In genomic region chr1:6517435-6517851, GRCh38 we compare ENCODE assay signal across 28 cellular contexts. TPM values are rescaled to one million over a fixed set of nuclear protein-coding genes. Genes with fewer than 3 reads are reported as not detected.
DNase-seq lines count a peak whose midpoint lies in the region; ATAC-seq and TF ChIP-seq lines count a peak whose summit lies in the region.
"Had no signal": no experiment of that assay in that cellular context is flagged by ENCODE, and none has a peak within 500 bp of the region (broad histone marks: within the 10 kb centered on the region; RNA-seq: fewer than 3 reads in every experiment).

No MANE protein-coding gene starts in this region.

- TF ChIP-seq CTCF in HEK293 (tag by site-specific recombination; IDR thresholded peaks at IDR 0.05) (no peak), glutamatergic neuron (IDR thresholded peaks at IDR 0.05; ENCODE audit: partially characterized antibody, unreplicated experiment) (no peak), osteoblast (IDR thresholded peaks at IDR 0.05; ENCODE audit: extremely low read depth, low read depth, low read length) (no peak), thyroid gland (IDR thresholded peaks at IDR 0.05) (no peak), MCF 10A (IDR thresholded peaks at IDR 0.05; ENCODE audit: unreplicated experiment) (no peak)

- H3K27ac ChIP-seq in HEK293 (ENCODE audit: extremely low read depth, low read depth, low read length) (no peak overlapping the region), osteoblast (ENCODE audit: low read depth, low read length) (no peak overlapping the region), thyroid gland (no peak overlapping the region)
- H3K27ac ChIP-seq: HL-60, stomach had no signal

- no peaks in the 10 kb centered on the region for H3K9me3 ChIP-seq in HEK293 (ENCODE audit: control insufficient read depth, insufficient read depth, low read depth, low read length)
- no peaks in the 10 kb centered on the region for H3K9me3 ChIP-seq in osteoblast (ENCODE audit: low read depth, low read length)
- H3K9me3 ChIP-seq in thyroid gland: no peaks in the 10 kb centered on the region
- H3K9me3 ChIP-seq: stomach had no signal

- CTCF ChIA-PET in HEK293 (lab: Yijun Ruan, JAX): interaction anchor here (0.8 to 1.2 kb wide), 2 partner anchors 129 to 1722 kb away, joined by 3 to 4 read pairs; no protein-coding TSS in a partner anchor
- CTCF ChIA-PET in MCF 10A (lab: Yijun Ruan, JAX): interaction anchor here (0.8 kb wide), 1 partner anchor 674 kb away, joined by 3 read pairs; no protein-coding TSS in a partner anchor

- H3K4me3 ChIP-seq in HEK293 (ENCODE audit: low read depth, low read length) (no peak overlapping the region), osteoblast (ENCODE audit: insufficient read depth, low read length) (no peak overlapping the region), thyroid gland (replicated peaks in 1 of 3) (no peak overlapping the region)
- H3K4me3 ChIP-seq: stomach had no signal

- no peak for ATAC-seq in HG03354 (IDR thresholded peaks at IDR 0.05; ENCODE audit: poor library complexity, severe bottlenecking, unreplicated experiment)
- ATAC-seq: activated CD4-positive, CD25-positive, alpha-beta regulatory T cell treated with anti-CD3 and anti-CD28 coated beads, Interleukin-2, amount 50 U/mL, for 24 hours; activated T-cell treated with anti-CD3 and anti-CD28 coated beads, Interleukin-2, amount 50 U/mL, for 4 hours; CD8-positive, alpha-beta T cell; esophagus mucosa had no signal

- no peak overlapping the region for H2AFZ ChIP-seq in osteoblast (ENCODE audit: low read length)

- no peak overlapping the region for H3K4me2 ChIP-seq in osteoblast (ENCODE audit: insufficient read depth, low read length)

- H3K4me1 Mint-ChIP-seq in glutamatergic neuron (ENCODE audit: low read depth, unreplicated experiment) (peaks cover 20% of the 10 kb centered on the region), MCF 10A (ENCODE audit: insufficient read depth, unreplicated experiment) (peaks cover 24% of the 10 kb centered on the region)
- H3K4me1 Mint-ChIP-seq: central memory CD8-positive, alpha-beta T cell had no signal

- H3K4me3 Mint-ChIP-seq in glutamatergic neuron (ENCODE audit: unreplicated experiment) (no peak overlapping the region), MCF 10A (ENCODE audit: unreplicated experiment) (no peak overlapping the region)
- H3K4me3 Mint-ChIP-seq: activated T-cell treated with anti-CD3 and anti-CD28 coated beads, Interleukin-2, amount 50 U/mL, for 4 hours; CD8-positive, alpha-beta T cell; central memory CD8-positive, alpha-beta T cell had no signal

- H4K20me1 ChIP-seq in osteoblast (ENCODE audit: insufficient read depth, low read length): no peaks in the 10 kb centered on the region

- intact Hi-C loops in thyroid gland (cut with DNase I) (no loop called here), MCF 10A (cut with micrococcal nuclease) (no loop called here)

- H3K36me3 Mint-ChIP-seq in glutamatergic neuron (ENCODE audit: unreplicated experiment): no peaks in the 10 kb centered on the region
- H3K36me3 Mint-ChIP-seq in MCF 10A (ENCODE audit: insufficient read depth, unreplicated experiment): peaks cover 3% of the 10 kb centered on the region

- peaks cover 5% of the 10 kb centered on the region; the same call in 1 of the 2 replicates for H3K4me1 ChIP-seq in HEK293 (ENCODE audit: control insufficient read depth, insufficient read depth, low read length)
- H3K4me1 ChIP-seq in osteoblast (ENCODE audit: insufficient read depth, low read length): peaks cover 19% of the 10 kb centered on the region
- peaks cover 5 to 9% of the 10 kb centered on the region in 2 donors for H3K4me1 ChIP-seq in thyroid gland

- H3K27ac Mint-ChIP-seq in glutamatergic neuron (ENCODE audit: unreplicated experiment) (peak overlapping the region; percentile 38), MCF 10A (ENCODE audit: low read depth, unreplicated experiment) (no peak overlapping the region)
- H3K27ac Mint-ChIP-seq: CD8-positive, alpha-beta T cell had no signal

- H3K27me3 Mint-ChIP-seq in glutamatergic neuron (ENCODE audit: unreplicated experiment) (peaks cover 2% of the 10 kb centered on the region), MCF 10A (ENCODE audit: insufficient read depth, unreplicated experiment) (no peaks in the 10 kb centered on the region)
- H3K27me3 Mint-ChIP-seq: central memory CD8-positive, alpha-beta T cell had no signal

- no peaks in the 10 kb centered on the region for H3K9me3 Mint-ChIP-seq in glutamatergic neuron (ENCODE audit: unreplicated experiment)
- no peaks in the 10 kb centered on the region for H3K9me3 Mint-ChIP-seq in MCF 10A (ENCODE audit: unreplicated experiment)
- H3K9me3 Mint-ChIP-seq: activated T-cell treated with anti-CD3 and anti-CD28 coated beads, Interleukin-2, amount 50 U/mL, for 4 hours; CD8-positive, alpha-beta T cell; central memory CD8-positive, alpha-beta T cell had no signal

- POLR2A ChIA-PET in HEK293 (lab: Yijun Ruan, JAX): interaction anchor here (1.2 kb wide), 1 partner anchor 18 kb away, joined by 4 read pairs; no protein-coding TSS in a partner anchor
- POLR2A ChIA-PET in MCF 10A (lab: Yijun Ruan, JAX): interaction anchor here (1.4 kb wide), 1 partner anchor 62 kb away, joined by 4 read pairs; the partner anchor contains the start of gene ZBTB48

- H3K27me3 ChIP-seq in osteoblast (ENCODE audit: insufficient read depth, low read length): no peaks in the 10 kb centered on the region
- H3K27me3 ChIP-seq in thyroid gland: no peaks in the 10 kb centered on the region
- H3K27me3 ChIP-seq: stomach had no signal

- DNase-seq in RPMI7951 (ENCODE audit: low read depth) (peak; percentile 35), glutamatergic neuron (no peak), osteoblast (ENCODE audit: insufficient read length, low spot score, missing footprints) (peak; percentile 83), MV-4-11 (lab: John Stamatoyannopoulos, UW) (no peak), thyroid gland (no peak), MCF 10A (ENCODE audit: unreplicated experiment) (no peak)
- DNase-seq: activated CD8-positive, alpha-beta memory T cell treated with anti-CD3 and anti-CD28 coated beads for 24 hours; activated naive CD4-positive, alpha-beta T cell treated with Interleukin-2 at 50 U/mL for 16 hours; activated T-cell treated with anti-CD3 and anti-CD28 coated beads, Interleukin-2, amount 50 U/mL, for 4 hours; amniotic stem cell; CD8-positive, alpha-beta T cell; DMS79; H7; midbrain; NCI-H187 treated with DMSO at 0.1 percent for 48 hours; NK-92 treated with Interleukin-12 subunit alpha and Interleukin-12 subunit beta, amount 100 ng/mL, for 24 hours; stimulated activated CD4-positive, alpha-beta T cell treated with anti-CD3 and anti-CD28 coated beads, Interleukin-4, amount 100 ng/mL, for 4 hours; stomach; T-helper 9 cell had no signal

- no TSS peak for BruUV-seq in MCF 10A (replicated peaks; lab: Mats Ljungman, UMichigan)

- TF ChIP-seq POLR2A in thyroid gland (IDR thresholded peaks at IDR 0.05): no peak

- H3K79me2 ChIP-seq in osteoblast (ENCODE audit: insufficient read depth, low read length): no peaks in the 10 kb centered on the region

- H3K36me3 ChIP-seq in HEK293 (ENCODE audit: control insufficient read depth in 2 of 2, insufficient read depth in 1 of 2, low read length in 2 of 2) (peaks cover 3 to 5% of the 10 kb centered on the region in 2 experiments; a peak in 2 of 3 replicates), osteoblast (ENCODE audit: insufficient read depth, low read length) (no peaks in the 10 kb centered on the region), thyroid gland (no peaks in the 10 kb centered on the region)
- H3K36me3 ChIP-seq: stomach had no signal

- WGBS in thyroid gland, 2 donors: 83 to 88% methylated on average over 7 to 8 of the region's 8 CpGs

TF ChIP-seq in HEK293, 187 proteins besides CTCF, POLR2A, EP300 and RAD21 (continues in another document):
- TF ChIP-seq GLIS1 (tag by site-specific recombination; IDR thresholded peaks at IDR 0.05): peak; percentile 47
- no peak for TF ChIP-seq FEZF1 (tag by site-specific recombination; IDR thresholded peaks at IDR 0.05)
- no peak for TF ChIP-seq ZNF37A (tag by site-specific recombination; IDR thresholded peaks at IDR 0.05)

RNA-seq across cellular contexts. Expression of gene PLEKHG5, which starts 26.0 kb away (rescaled TPM):
- 0.60 and 1.3 TPM in 2 replicates for total RNA-seq in RPMI7951 (2014; rRNA removed; shearing (Covaris generic))
- total RNA-seq in glutamatergic neuron (ENCODE audit: unreplicated experiment) (53.0 TPM), osteoblast (11.2 and 13.3 TPM in 2 replicates), thyroid gland (10 to 100 TPM in 1 of 4 donors, 1 to 10 TPM in 3; 5.8 to 12.0 (median 8.4) TPM), MCF 10A (2022) (32.3 and 35.9 TPM in 2 replicates)

RNA-seq across cellular contexts. Expression of gene NOL9, which starts 36.9 kb away (rescaled TPM):
- total RNA-seq in RPMI7951 (2014; rRNA removed; shearing (Covaris generic)): 14.4 and 14.5 TPM in 2 replicates
- 34.5 TPM for total RNA-seq in glutamatergic neuron (ENCODE audit: unreplicated experiment)
- 31.1 and 32.1 TPM in 2 replicates for total RNA-seq in osteoblast
- total RNA-seq in thyroid gland: 10 to 100 TPM; 20.1 to 41.6 (median 23.6) TPM
- 49.2 and 62.3 TPM in 2 replicates for total RNA-seq in MCF 10A (2022)

RNA-seq across cellular contexts. Expression of gene TAS1R1, which starts 37.7 kb away (rescaled TPM):
- 0.20 TPM in 1 of 2 replicates, not detected in the other for total RNA-seq in RPMI7951 (2014; rRNA removed; shearing (Covaris generic))
- total RNA-seq in glutamatergic neuron (ENCODE audit: unreplicated experiment) (not detected), osteoblast (under 0.01 and 0.29 TPM in 2 replicates), thyroid gland (not detected), MCF 10A (2022) (not detected in 2 replicates)
- total RNA-seq: activated T-cell treated with anti-CD3 and anti-CD28 coated beads, Interleukin-2, amount 50 U/mL, for 4 hours; CD8-positive, alpha-beta T cell; esophagus mucosa; frontal cortex; kidney epithelial cell; stomach; urinary bladder had no signal

RNA-seq across cellular contexts. Expression of gene TNFRSF25, which starts 51.5 kb away (rescaled TPM):
- 0.12 and 0.49 TPM in 2 replicates for total RNA-seq in RPMI7951 (2014; rRNA removed; shearing (Covaris generic))
- total RNA-seq in glutamatergic neuron (ENCODE audit: unreplicated experiment) (47.5 TPM), osteoblast (3.3 and 5.0 TPM in 2 replicates), thyroid gland (10 to 100 TPM in 3 of 4 donors, 1 to 10 TPM in 1; 2.2 to 18.9 (median 10.7) TPM), MCF 10A (2022) (27.6 and 33.7 TPM in 2 replicates)

Comparison
In these comparisons a context has a peak if more than half of its experiments do, and no peak if none do; other contexts are left out.
1. DNase-seq: peak in RPMI7951 (single experiment) and osteoblast (single experiment); none in glutamatergic neuron (single experiment), MV-4-11 (single experiment), thyroid gland (0 of 2) and MCF 10A (single experiment).